Comparison of ENCODE assay signal across 8 cellular contexts in genomic region chr19:35868172-35868822, GRCh38. TPM values are rescaled to one million over a fixed set of nuclear protein-coding genes. Genes with fewer than 3 reads are reported as not detected.
DNase-seq lines count a peak whose midpoint lies in the region; ATAC-seq, FAIRE-seq and TF ChIP-seq lines count a peak whose summit lies in the region.

Gene APLP1 (plus strand): TSS chr19:35868574. CDS start chr19:35868637, 63 bp downstream.

- peak within 1 kb of the TSS; percentile 32 for H3K4me3 ChIP-seq in CD8-positive, alpha-beta T cell (ENCODE audit: low read depth, low read length)
- peak within 1 kb of the TSS; percentile 38 for H3K4me3 ChIP-seq in RWPE2 (ENCODE audit: severe bottlenecking)
- peak within 1 kb of the TSS; percentile 37 to 64 (median 49) for H3K4me3 ChIP-seq in pancreas
- peak within 1 kb of the TSS; percentile 14 to 59 (median 54) for H3K4me3 ChIP-seq in upper lobe of left lung

- H3K27ac Mint-ChIP-seq in CD8-positive, alpha-beta T cell = no peak within 1 kb of the TSS
- no peak within 1 kb of the TSS for H3K27ac Mint-ChIP-seq in activated naive CD4-positive, alpha-beta T cell treated with anti-CD3 and anti-CD28 coated beads, Interleukin-2, amount 10 ng/mL, durations not matched to agents 7 days and 5 days
- H3K27ac Mint-ChIP-seq in glutamatergic neuron (ENCODE audit: unreplicated experiment) = peak within 1 kb of the TSS; percentile 94

- peaks cover 33% of the 10 kb centered on the region for H3K27me3 Mint-ChIP-seq in CD8-positive, alpha-beta T cell (ENCODE audit: low read depth)
- peaks cover 79% of the 10 kb centered on the region for H3K27me3 Mint-ChIP-seq in activated naive CD4-positive, alpha-beta T cell treated with anti-CD3 and anti-CD28 coated beads, Interleukin-2, amount 10 ng/mL, durations not matched to agents 7 days and 5 days
- H3K27me3 Mint-ChIP-seq in glutamatergic neuron (ENCODE audit: unreplicated experiment) = peaks cover 9% of the 10 kb centered on the region

- no peak for TF ChIP-seq POLR2A in upper lobe of left lung (IDR thresholded peaks at IDR 0.05)

- H3K27ac ChIP-seq in CD8-positive, alpha-beta T cell (ENCODE audit: low read depth, low read length) = no peak within 1 kb of the TSS
- H3K27ac ChIP-seq in RWPE2 (ENCODE audit: poor library complexity, severe bottlenecking) = no peak within 1 kb of the TSS
- peak within 1 kb of the TSS in 1 of 4 donors; percentile 48 for H3K27ac ChIP-seq in pancreas
- H3K27ac ChIP-seq in upper lobe of left lung = no peak within 1 kb of the TSS

- H3K4me3 Mint-ChIP-seq in CD8-positive, alpha-beta T cell = peak within 1 kb of the TSS; percentile 74
- peak within 1 kb of the TSS; percentile 49 for H3K4me3 Mint-ChIP-seq in activated naive CD4-positive, alpha-beta T cell treated with anti-CD3 and anti-CD28 coated beads, Interleukin-2, amount 10 ng/mL, durations not matched to agents 7 days and 5 days
- H3K4me3 Mint-ChIP-seq in glutamatergic neuron (ENCODE audit: unreplicated experiment) = peak within 1 kb of the TSS; percentile 87

- H3K4me1 ChIP-seq in CD8-positive, alpha-beta T cell (ENCODE audit: insufficient read depth, low read length) = peaks cover 21% of the 10 kb centered on the region
- H3K4me1 ChIP-seq in RWPE2 (ENCODE audit: insufficient read depth, poor library complexity, severe bottlenecking) (peaks cover 4% of the 10 kb centered on the region), pancreas (peaks cover 0 to 5% (median 0%) of the 10 kb centered on the region in 3 donors), upper lobe of left lung (peaks cover 16 to 26% (median 22%) of the 10 kb centered on the region in 4 donors)

- DNase-seq in CD8-positive, alpha-beta T cell = peak in 6 of 7 experiments; percentile 43 to 75 (median 58)
- DNase-seq in HK-2 (ENCODE audit: unreplicated experiment) (peak; percentile 66), RWPE2 (ENCODE audit: low spot score) (no peak), glutamatergic neuron (peak; percentile 89), pancreas (peak; percentile 88 to 95 (median 91)), upper lobe of left lung (peak; percentile 60 to 95)
- peak; percentile 79 for DNase-seq in activated naive CD4-positive, alpha-beta T cell treated with anti-CD3 and anti-CD28 coated beads, Interleukin-2, amount 10 ng/mL, durations not matched to agents 7 days and 5 days

- no peak for TF ChIP-seq CTCF in CD8-positive, alpha-beta T cell (IDR thresholded peaks at IDR 0.05)
- TF ChIP-seq CTCF in RWPE2 (IDR thresholded peaks at IDR 0.05; ENCODE audit: poor library complexity, severe bottlenecking) (no peak), glutamatergic neuron (IDR thresholded peaks at IDR 0.05; ENCODE audit: partially characterized antibody, unreplicated experiment) (no peak), pancreas (IDR thresholded peaks at IDR 0.05) (no peak), upper lobe of left lung (IDR thresholded peaks at IDR 0.05) (no peak)

- H3K9me3 ChIP-seq in CD8-positive, alpha-beta T cell (ENCODE audit: low read length) = no peaks in the 10 kb centered on the region
- no peaks in the 10 kb centered on the region for H3K9me3 ChIP-seq in RWPE2 (ENCODE audit: severe bottlenecking)
- H3K9me3 ChIP-seq in pancreas = no peaks in the 10 kb centered on the region
- no peaks in the 10 kb centered on the region for H3K9me3 ChIP-seq in upper lobe of left lung

- H3K9me3 Mint-ChIP-seq in CD8-positive, alpha-beta T cell = no peaks in the 10 kb centered on the region
- no peaks in the 10 kb centered on the region for H3K9me3 Mint-ChIP-seq in activated naive CD4-positive, alpha-beta T cell treated with anti-CD3 and anti-CD28 coated beads, Interleukin-2, amount 10 ng/mL, durations not matched to agents 7 days and 5 days
- H3K9me3 Mint-ChIP-seq in glutamatergic neuron (ENCODE audit: unreplicated experiment) = peaks cover 12% of the 10 kb centered on the region

- no peak for TF ChIP-seq EP300 in upper lobe of left lung (IDR thresholded peaks at IDR 0.05)

- H3K4me1 Mint-ChIP-seq in CD8-positive, alpha-beta T cell (ENCODE audit: low read depth) = peaks cover 15% of the 10 kb centered on the region
- H3K4me1 Mint-ChIP-seq in activated naive CD4-positive, alpha-beta T cell treated with anti-CD3 and anti-CD28 coated beads, Interleukin-2, amount 10 ng/mL, durations not matched to agents 7 days and 5 days = peaks cover 16% of the 10 kb centered on the region
- H3K4me1 Mint-ChIP-seq in glutamatergic neuron (ENCODE audit: low read depth, unreplicated experiment) = peaks cover 12% of the 10 kb centered on the region

- CTCF ChIA-PET in CD8-positive, alpha-beta T cell (lab: Charles Lee) = no interaction called here
- CTCF ChIA-PET in activated naive CD4-positive, alpha-beta T cell treated with anti-CD3 and anti-CD28 coated beads, Interleukin-2, amount 10 ng/mL, durations not matched to agents 7 days and 5 days (lab: Charles Lee) = interaction anchor here (0.6 kb wide), 1 partner anchor 265 kb away, joined by 4 read pairs; no protein-coding TSS in a partner anchor

- WGBS in pancreas, 2 donors = 0 to 1% methylated on average over 16 to 60 of the region's 60 CpGs
- 0% methylated on average over 8 to 22 of the region's 60 CpGs for WGBS in upper lobe of left lung, 2 donors

- POLR2A ChIA-PET in CD8-positive, alpha-beta T cell (lab: Charles Lee) = interaction anchor here (0.6 to 1.5 kb wide), 2 partner anchors 16 to 117 kb away, joined by 3 to 4 read pairs; no protein-coding TSS in a partner anchor

- H3K36me3 ChIP-seq in CD8-positive, alpha-beta T cell (ENCODE audit: insufficient read depth, low read length) = no peaks in the 10 kb centered on the region
- no peaks in the 10 kb centered on the region for H3K36me3 ChIP-seq in RWPE2 (ENCODE audit: low read depth)
- peaks cover 0 to 1% (median 0%) of the 10 kb centered on the region in 3 donors for H3K36me3 ChIP-seq in pancreas
- no peaks in the 10 kb centered on the region for H3K36me3 ChIP-seq in upper lobe of left lung

- FAIRE-seq in pancreas (lab: Jason Lieb, UNC) = no peak

- ATAC-seq in CD8-positive, alpha-beta T cell = peak; percentile 63
- ATAC-seq in RWPE2 (ENCODE audit: low read depth) (peak; percentile 56), pancreas (peak; percentile 84 to 87 (median 86)), upper lobe of left lung (ENCODE audit: low FRiP score in 2 of 2) (peak; percentile 42 to 91), HG02610 (IDR thresholded peaks at IDR 0.05; ENCODE audit: unreplicated experiment) (no peak)

- H3K27me3 ChIP-seq in CD8-positive, alpha-beta T cell (ENCODE audit: insufficient read depth, low read length) = peaks cover 24% of the 10 kb centered on the region
- peaks cover 10% of the 10 kb centered on the region for H3K27me3 ChIP-seq in RWPE2 (ENCODE audit: insufficient read depth, poor library complexity, severe bottlenecking)
- no peaks in the 10 kb centered on the region for H3K27me3 ChIP-seq in pancreas
- H3K27me3 ChIP-seq in upper lobe of left lung = peaks cover 0 to 30% (median 10%) of the 10 kb centered on the region in 4 donors

- H3K36me3 Mint-ChIP-seq in CD8-positive, alpha-beta T cell = no peaks in the 10 kb centered on the region
- H3K36me3 Mint-ChIP-seq in activated naive CD4-positive, alpha-beta T cell treated with anti-CD3 and anti-CD28 coated beads, Interleukin-2, amount 10 ng/mL, durations not matched to agents 7 days and 5 days = no peaks in the 10 kb centered on the region
- H3K36me3 Mint-ChIP-seq in glutamatergic neuron (ENCODE audit: unreplicated experiment) = peaks cover 8% of the 10 kb centered on the region

- intact Hi-C loops in CD8-positive, alpha-beta T cell (cut with DNase I, micrococcal nuclease) = no loop called here
- intact Hi-C loops in pancreas (cut with DNase I) = no loop called here

RNA-seq across cellular contexts. Expression of gene APLP1, which starts in this region (rescaled TPM):
- not detected for total RNA-seq in CD8-positive, alpha-beta T cell
- total RNA-seq in glutamatergic neuron (ENCODE audit: unreplicated experiment) (618 TPM), pancreas (10 to 100 TPM; 39.2 to 71.8 (median 47.1) TPM), upper lobe of left lung (10 to 100 TPM in 1 of 6 donors, 1 to 10 TPM in 4, not detected in 1; 1.5 to 22.8 (median 5.2) TPM)
- polyA plus RNA-seq in pancreas = 100 to 1,000 TPM; 100 to 154 TPM

Comparison
In these comparisons a context has a peak if more than half of its experiments do, and no peak if none do; other contexts are left out.
1. Peak in DNase-seq, ATAC-seq and H3K4me3 ChIP-seq in CD8-positive, alpha-beta T cell; RNA of the gene not detected or under 1 TPM.